ENCODE assay signal across 1 cellular context in genomic region chr6:1322725-1323219, GRCh38.
A peak's percentile ranks its signal among the peaks of the same experiment; 100 is the strongest.
TF ChIP-seq lines count a peak whose summit lies in the region.

No MANE protein-coding gene starts in this region.

TF ChIP-seq in HepG2, 621 proteins besides CTCF, POLR2A, EP300 and RAD21 (continued from another document):
- TF ChIP-seq ZNF644 (CRISPR knock-in tag; IDR thresholded peaks at IDR 0.05; ENCODE audit: low read depth) (peak; percentile 78; the same call in 1 of the 2 replicates), YEATS4 (CRISPR knock-in tag; IDR thresholded peaks at IDR 0.05; ENCODE audit: borderline replicate concordance) (0 out of 2 replicates have a peak, but pooled peaks have one; percentile 58), STAG1 (CRISPR knock-in tag; IDR thresholded peaks at IDR 0.05) (peak; percentile 27), ZNF17 (CRISPR knock-in tag; IDR thresholded peaks at IDR 0.05) (no peak), ARNT2 (CRISPR knock-in tag; IDR thresholded peaks at IDR 0.05; ENCODE audit: low read depth) (peak; percentile 66; the same call in 1 of the 2 replicates), CBX5 (CRISPR knock-in tag; IDR thresholded peaks at IDR 0.05; ENCODE audit: borderline replicate concordance) (peak; percentile 22; the same call in 1 of the 2 replicates), ZNF737 (CRISPR knock-in tag; IDR thresholded peaks at IDR 0.05; ENCODE audit: borderline replicate concordance) (no peak), ZNF724P (CRISPR knock-in tag; IDR thresholded peaks at IDR 0.05; ENCODE audit: borderline replicate concordance) (no peak), MAF1 (CRISPR knock-in tag; IDR thresholded peaks at IDR 0.05; ENCODE audit: borderline replicate concordance) (no peak), TOE1 (CRISPR knock-in tag; IDR thresholded peaks at IDR 0.05) (no peak), MEIS2 (CRISPR knock-in tag; IDR thresholded peaks at IDR 0.05) (peak; percentile 92), ZMAT5 (CRISPR knock-in tag; IDR thresholded peaks at IDR 0.05; ENCODE audit: borderline replicate concordance, low read depth) (no peak), NFYC (CRISPR knock-in tag; IDR thresholded peaks at IDR 0.05) (no peak), SP5 (CRISPR knock-in tag; IDR thresholded peaks at IDR 0.05; ENCODE audit: borderline replicate concordance, low read depth) (peak; percentile 25; the same call in 1 of the 2 replicates), SRSF1 (optimal IDR thresholded peaks at IDR 0.05; ENCODE audit: low read depth, low read length) (no peak), ZNF383 (CRISPR knock-in tag; IDR thresholded peaks at IDR 0.05; ENCODE audit: borderline replicate concordance) (no peak), MIXL1 (CRISPR knock-in tag; IDR thresholded peaks at IDR 0.05) (peak; percentile 70; the same call in 1 of the 2 replicates), DR1 (CRISPR knock-in tag; IDR thresholded peaks at IDR 0.05) (no peak), ZNF546 (CRISPR knock-in tag; conservative IDR thresholded peaks at IDR 0.05) (no peak), ZFP36L2 (CRISPR knock-in tag; IDR thresholded peaks at IDR 0.05) (no peak), HIVEP1 (CRISPR knock-in tag; IDR thresholded peaks at IDR 0.05) (peak; percentile 30; the same call in 1 of the 2 replicates), ZSCAN21 (CRISPR knock-in tag; IDR thresholded peaks at IDR 0.05; ENCODE audit: borderline replicate concordance) (peak; percentile 90), HDAC1 (CRISPR knock-in tag; IDR thresholded peaks at IDR 0.05) (peak; percentile 51; the same call in 1 of the 2 replicates), ZNF704 (CRISPR knock-in tag; IDR thresholded peaks at IDR 0.05; ENCODE audit: borderline replicate concordance) (no peak), ZNF251 (CRISPR knock-in tag; IDR thresholded peaks at IDR 0.05) (no peak), NFE2L2 (IDR thresholded peaks at IDR 0.05; ENCODE audit: low read length) (no peak), ZNF496 (CRISPR knock-in tag; IDR thresholded peaks at IDR 0.05; ENCODE audit: insufficient replicate concordance) (no peak), ONECUT2 (CRISPR knock-in tag; IDR thresholded peaks at IDR 0.05) (peak; percentile 37; the same call in 1 of the 2 replicates), MTF2 (CRISPR knock-in tag; IDR thresholded peaks at IDR 0.05; ENCODE audit: borderline replicate concordance) (no peak), ZNF292 (CRISPR knock-in tag; IDR thresholded peaks at IDR 0.05; ENCODE audit: borderline replicate concordance, low read depth) (peak; percentile 68; the same call in 1 of the 2 replicates), ZSCAN12 (CRISPR knock-in tag; IDR thresholded peaks at IDR 0.05) (no peak)
- TF ChIP-seq, protein P1, sequence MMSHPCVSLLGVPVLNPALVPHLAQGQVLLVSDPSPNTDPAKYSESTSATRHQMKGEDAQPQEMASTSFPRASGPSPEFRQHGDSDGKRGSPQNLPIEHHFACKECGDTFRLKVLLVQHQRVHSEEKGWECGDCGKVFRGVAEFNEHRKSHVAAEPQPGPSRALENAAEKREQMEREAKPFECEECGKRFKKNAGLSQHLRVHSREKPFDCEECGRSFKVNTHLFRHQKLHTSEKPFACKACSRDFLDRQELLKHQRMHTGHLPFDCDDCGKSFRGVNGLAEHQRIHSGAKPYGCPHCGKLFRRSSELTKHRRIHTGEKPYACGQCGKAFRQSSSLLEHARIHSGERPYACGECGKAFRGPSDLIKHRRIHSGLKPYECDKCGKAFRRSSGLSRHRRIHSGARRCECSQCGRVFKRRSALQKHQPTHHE (CRISPR knock-in tag; IDR thresholded peaks at IDR 0.05; ENCODE audit: borderline replicate concordance): no peak
